ENCODE assay signal across 8 cellular contexts in genomic region chr9:136363606-136364368, GRCh38. TPM values are rescaled to one million over a fixed set of nuclear protein-coding genes. Genes with fewer than 3 reads are reported as not detected.
DNase-seq lines count a peak whose midpoint lies in the region; ATAC-seq and TF ChIP-seq lines count a peak whose summit lies in the region.

Gene DNLZ (minus strand): TSS chr9:136363744. CDS start chr9:136363714, 30 bp downstream.

- H3K4me1 ChIP-seq in Caco-2 (peaks cover 7% of the 10 kb centered on the region), NT2/D1 (ENCODE audit: insufficient read depth, insufficient read length) (peaks cover 23% of the 10 kb centered on the region)

- DNase-seq in Caco-2 (peak; percentile 79 to 92), HK-2 (ENCODE audit: unreplicated experiment) (peak; percentile 88), NT2/D1 (ENCODE audit: low read depth, low spot score) (peak; percentile 80), mesothelial cell of epicardium (ENCODE audit: low spot score in 2 of 2, unreplicated experiment in 2 of 2) (peak; percentile 82 to 94)
- peak; percentile 59 for DNase-seq in activated CD8-positive, alpha-beta memory T cell treated with anti-CD3 and anti-CD28 coated beads, Interleukin-2, amount 50 U/mL, for 1 hour (ENCODE audit: extremely low read depth)
- peak; percentile 77 to 78 for DNase-seq in stimulated activated CD8-positive, alpha-beta memory T cell treated with anti-CD3 and anti-CD28 coated beads, Interleukin-2, amount 100 ng/mL, for 1 hour (ENCODE audit: low read depth in 2 of 2)

- no peaks in the 10 kb centered on the region for H3K9me3 Mint-ChIP-seq in Caco-2 (ENCODE audit: unreplicated experiment)
- H3K9me3 Mint-ChIP-seq in mesothelial cell of epicardium = no peaks in the 10 kb centered on the region

- H3K9me3 ChIP-seq in Caco-2 = no peaks in the 10 kb centered on the region
- no peaks in the 10 kb centered on the region; the same call in 1 of the 2 replicates for H3K9me3 ChIP-seq in NT2/D1 (ENCODE audit: insufficient read depth, low read length)

- H3K27me3 Mint-ChIP-seq in Caco-2 (ENCODE audit: insufficient read depth, unreplicated experiment) = no peaks in the 10 kb centered on the region
- H3K27me3 Mint-ChIP-seq in mesothelial cell of epicardium (ENCODE audit: low read depth) = no peaks in the 10 kb centered on the region

- intact Hi-C loops in Caco-2 (cut with micrococcal nuclease; ENCODE audit: unreplicated experiment) = loop anchor here (1.0 to 5.0 kb wide), 3 partner anchors 17 to 36 kb away; partner anchors contain the start of gene GPSM1

- H3K27me3 ChIP-seq in Caco-2 (replicated peaks; ENCODE audit: control insufficient read depth, insufficient read depth, low read length) = no peaks in the 10 kb centered on the region
- no peaks in the 10 kb centered on the region for H3K27me3 ChIP-seq in NT2/D1 (ENCODE audit: insufficient read depth, insufficient read length)

- H3K4me1 Mint-ChIP-seq in Caco-2 (ENCODE audit: low read depth, unreplicated experiment) (no peaks in the 10 kb centered on the region), mesothelial cell of epicardium (peaks cover 11% of the 10 kb centered on the region)

- H3K36me3 Mint-ChIP-seq in Caco-2 (ENCODE audit: insufficient read depth, unreplicated experiment) (peaks cover 53% of the 10 kb centered on the region), mesothelial cell of epicardium (no peaks in the 10 kb centered on the region)

- peak; percentile 62 for ATAC-seq in GM19455 (IDR thresholded peaks at IDR 0.05; ENCODE audit: unreplicated experiment)

- H3K4me3 ChIP-seq in Caco-2 (ENCODE audit: low read depth, low read length) (peak within 1 kb of the TSS; percentile 98), NT2/D1 (ENCODE audit: insufficient read length, low read depth) (peak within 1 kb of the TSS; percentile 87)

- H3K36me3 ChIP-seq in Caco-2 (ENCODE audit: control insufficient read depth, insufficient read depth, low read length) = no peaks in the 10 kb centered on the region; the same call in 1 of the 2 replicates
- peaks cover 83% of the 10 kb centered on the region for H3K36me3 ChIP-seq in NT2/D1 (ENCODE audit: insufficient read depth, insufficient read length, low read length)

- POLR2A ChIA-PET in Caco-2 (lab: Charles Lee) = interaction anchor here (1.0 to 2.1 kb wide), 3 partner anchors 9 to 67 kb away, joined by 4 to 13 read pairs (median 11); no protein-coding TSS in a partner anchor

- in situ Hi-C loops in endometrial microvascular endothelial cells (cut with HindIII; ENCODE audit: inconsistent ontology term, low pct_unique_long_range_greater_than_20kb, low sequenced_read_pairs) = no loop called here

- TSS peak; percentile 39 for BruUV-seq in Caco-2 (replicated peaks; lab: Mats Ljungman, UMichigan)

- H3K27ac Mint-ChIP-seq in Caco-2 (ENCODE audit: unreplicated experiment) (peak within 1 kb of the TSS; percentile 32), mesothelial cell of epicardium (peak within 1 kb of the TSS; percentile 87)

- TF ChIP-seq CTCF in Caco-2 (IDR thresholded peaks at IDR 0.05; ENCODE audit: insufficient read depth in 1 of 2, low read depth in 1 of 2, low read length in 1 of 2, severe bottlenecking in 1 of 2, unreplicated experiment in 1 of 2) = peak; percentile 87 to 97
- peak; percentile 97 for TF ChIP-seq CTCF in mesothelial cell of epicardium (IDR thresholded peaks at IDR 0.05; ENCODE audit: unreplicated experiment)

- CTCF ChIA-PET in Caco-2 (lab: Charles Lee) = interaction anchor here (0.7 to 1.7 kb wide), 9 partner anchors 9 to 268 kb away, joined by 3 to 49 read pairs (median 4); no protein-coding TSS in a partner anchor

- H3K4me3 Mint-ChIP-seq in Caco-2 (ENCODE audit: unreplicated experiment) (peak within 1 kb of the TSS; percentile 73), mesothelial cell of epicardium (peak within 1 kb of the TSS; percentile 82)

- H3K9ac ChIP-seq in NT2/D1 (ENCODE audit: insufficient read length, low read depth) = peak within 1 kb of the TSS; percentile 96

RNA-seq across cellular contexts. Expression of gene DNLZ, which starts in this region (rescaled TPM):
- total RNA-seq in Caco-2 (2022) (27.1 and 29.1 TPM in 2 replicates), endometrial microvascular endothelial cells (ENCODE audit: inconsistent ontology term) (40.5 TPM), mesothelial cell of epicardium (11.8 to 14.7 TPM (median 13.0 TPM) in 3 replicates)

Comparison
In these comparisons a context has a peak if more than half of its experiments do, and no peak if none do; other contexts are left out.
1. Peak in every context shown above with its lines: DNase-seq, ATAC-seq and H3K4me3 ChIP-seq.